In genomic region chr9:114172981-114173833, GRCh38 we compare ENCODE assay signal across 13 cellular contexts. TPM values are rescaled to one million over a fixed set of nuclear protein-coding genes. Genes with fewer than 3 reads are reported as not detected.
DNase-seq lines count a peak whose midpoint lies in the region; ATAC-seq and TF ChIP-seq lines count a peak whose summit lies in the region.
"Had no signal": no experiment of that assay in that cellular context is flagged by ENCODE, and none has a peak within 500 bp of the region (broad histone marks: within the 10 kb centered on the region; RNA-seq: fewer than 3 reads in every experiment).

No MANE protein-coding gene starts in this region.

- TF ChIP-seq POLR2A in spleen (IDR thresholded peaks at IDR 0.05) = no peak

- no peaks in the 10 kb centered on the region for H3K79me2 ChIP-seq in H9 (ENCODE audit: insufficient read depth, low read length)
- peaks cover 19% of the 10 kb centered on the region for H3K79me2 ChIP-seq in hepatocyte

- H3K23me2 ChIP-seq in H9 (ENCODE audit: insufficient read length, low read depth, low read length, poor library complexity, severe bottlenecking) = no peaks in the 10 kb centered on the region

- H3K9ac ChIP-seq in H9 (ENCODE audit: extremely low read depth, insufficient read length, low read length) = no peak overlapping the region

- no peaks in the 10 kb centered on the region for H3K9me3 Mint-ChIP-seq in H9
- H3K9me3 Mint-ChIP-seq: CD14-positive monocyte, natural killer cell had no signal

- H2BK20ac ChIP-seq in H9 (ENCODE audit: low read depth, low read length, poor library complexity, severe bottlenecking) = no peak overlapping the region

- no peak overlapping the region for H4K91ac ChIP-seq in H9 (ENCODE audit: insufficient read length, low read depth, low read length)

- H4K20me1 ChIP-seq in H9 (ENCODE audit: control insufficient read depth, insufficient read depth, insufficient read length) (no peaks in the 10 kb centered on the region), hepatocyte (ENCODE audit: insufficient read depth, poor library complexity, severe bottlenecking) (no peaks in the 10 kb centered on the region)

- no peaks in the 10 kb centered on the region for H3K79me1 ChIP-seq in H9 (ENCODE audit: insufficient read depth, low read depth, low read length, poor library complexity, severe bottlenecking)

- H3K56ac ChIP-seq in H9 (ENCODE audit: insufficient read length, low read depth, low read length) = no peak overlapping the region

- TF ChIP-seq CTCF in H9 (conservative IDR thresholded peaks at IDR 0.05) (no peak), choroid plexus epithelial cell (conservative IDR thresholded peaks at IDR 0.05; ENCODE audit: low read depth, low read length) (no peak), hepatocyte (IDR thresholded peaks at IDR 0.05; ENCODE audit: poor library complexity) (no peak), spleen (IDR thresholded peaks at IDR 0.05 in 8 of 11, conservative IDR thresholded peaks at IDR 0.05 in 3 of 11) (no peak)

- H4K5ac ChIP-seq in H9 (ENCODE audit: insufficient read length, low read depth, low read length) = no peak overlapping the region

- H3K4me1 Mint-ChIP-seq in H9 = peaks cover 6 to 10% of the 10 kb centered on the region in 2 experiments; a peak in 2 of 4 replicates
- H3K4me1 Mint-ChIP-seq: CD14-positive monocyte, natural killer cell had no signal

- no peak overlapping the region for H2BK120ac ChIP-seq in H9 (ENCODE audit: low read depth, low read length, poor library complexity, severe bottlenecking)

- H3K4me2 ChIP-seq in H9 (ENCODE audit: insufficient read depth, insufficient read length, low read length) (no peak overlapping the region), hepatocyte (no peak overlapping the region)

- H2BK15ac ChIP-seq in H9 (ENCODE audit: low read depth, low read length) = no peak overlapping the region

- H3K18ac ChIP-seq in H9 (ENCODE audit: insufficient read length, low read depth, low read length) = no peak overlapping the region

- no peak overlapping the region for H3T11ph ChIP-seq in H9 (ENCODE audit: low read length)

- no peak for ATAC-seq in GM21528 (IDR thresholded peaks at IDR 0.05; ENCODE audit: low FRiP score, unreplicated experiment)
- ATAC-seq: natural killer cell had no signal

- peaks cover 0 to 12% (median 3%) of the 10 kb centered on the region in 3 experiments; a peak in 4 of 7 replicates for H3K36me3 Mint-ChIP-seq in H9 (ENCODE audit: insufficient read depth in 1 of 3, low read depth in 3 of 3)
- H3K36me3 Mint-ChIP-seq: CD14-positive monocyte, natural killer cell had no signal

- H3K27ac ChIP-seq in H9 (ENCODE audit: insufficient read length, low read depth, low read length) (no peak overlapping the region), hepatocyte (peak overlapping the region; percentile 35), spleen (no peak overlapping the region)

- no peak overlapping the region for H3K4me3 ChIP-seq in choroid plexus epithelial cell (ENCODE audit: low read depth, low read length)
- no peak overlapping the region for H3K4me3 ChIP-seq in hepatocyte
- H3K4me3 ChIP-seq in spleen = no peak overlapping the region

- H3K36me3 ChIP-seq in hepatocyte (replicated peaks; ENCODE audit: insufficient read depth, low read depth) (no peaks in the 10 kb centered on the region), spleen (no peaks in the 10 kb centered on the region)

- no peak overlapping the region for H3K14ac ChIP-seq in H9 (ENCODE audit: insufficient read depth, low read length)

- no peak for DNase-seq in H9
- peak; percentile 14 for DNase-seq in choroid plexus epithelial cell (ENCODE audit: low read depth)
- DNase-seq in hepatocyte (ENCODE audit: low spot score) = peak; percentile 43
- DNase-seq in spleen = peak; percentile 54
- no peak for DNase-seq in amygdala (lab: John Stamatoyannopoulos, UW)
- no peak for DNase-seq in NCI-H1048 (lab: John Stamatoyannopoulos, UW)
- no peak for DNase-seq in NCI-H1105 treated with DMSO at 0.1 percent for 48 hours (lab: John Stamatoyannopoulos, UW)
- DNase-seq: activated CD8-positive, alpha-beta memory T cell treated with anti-CD3 and anti-CD28 coated beads, Interleukin-2, amount 50 U/mL, for 4 hours; natural killer cell; NCI-H1092 treated with DMSO at 0.1 percent for 48 hours; NCI-H446 treated with DMSO at 0.1 percent for 48 hours had no signal

- no peak overlapping the region for H2BK5ac ChIP-seq in H9 (ENCODE audit: insufficient read length, low read length)

- WGBS in H9 (ENCODE audit: extremely low coverage, insufficient read length, low lambda C conversion rate) = no CpG with 5 or more reads among the region's 20 CpGs
- WGBS in hepatocyte (ENCODE audit: low lambda C conversion rate, missing lambda C conversion rate) = 72% methylated on average over 20 of the region's 20 CpGs
- 69 to 89% (median 80%) methylated on average over 19 to 20 of the region's 20 CpGs for WGBS in spleen, 5 donors

- H3K27ac Mint-ChIP-seq in H9 = peak overlapping the region in 2 of 3 experiments; percentile 77 to 91; a peak in 3 of 7 replicates
- H3K27ac Mint-ChIP-seq: CD14-positive monocyte, natural killer cell had no signal

- H2BK12ac ChIP-seq in H9 (ENCODE audit: insufficient read length, low read depth, low read length) = no peak overlapping the region

- no peak overlapping the region for H4K8ac ChIP-seq in H9 (replicated peaks; ENCODE audit: insufficient read length, low read depth, low read length)

- H3K4me1 ChIP-seq in H9 (ENCODE audit: insufficient read depth, low read length) (no peaks in the 10 kb centered on the region), hepatocyte (ENCODE audit: insufficient read depth) (peaks cover 26% of the 10 kb centered on the region), spleen (peaks cover 0 to 27% (median 5%) of the 10 kb centered on the region in 6 donors)

- no peak overlapping the region for H2AK5ac ChIP-seq in H9 (ENCODE audit: insufficient read length, low read length)

- no peak overlapping the region for H3K4me3 Mint-ChIP-seq in H9
- H3K4me3 Mint-ChIP-seq: CD14-positive monocyte, natural killer cell had no signal

- no peaks in the 10 kb centered on the region for H3K9me3 ChIP-seq in H9 (ENCODE audit: control insufficient read depth, low read depth, low read length)
- no peaks in the 10 kb centered on the region for H3K9me3 ChIP-seq in hepatocyte (ENCODE audit: low read depth)
- H3K9me3 ChIP-seq in spleen = no peaks in the 10 kb centered on the region

- H3K9me2 ChIP-seq in hepatocyte (replicated peaks; ENCODE audit: insufficient read depth) = no peaks in the 10 kb centered on the region

- no peak overlapping the region for H3K23ac ChIP-seq in H9 (ENCODE audit: insufficient read length, low read depth, low read length)

- no peak overlapping the region for H3K4ac ChIP-seq in H9 (ENCODE audit: low read depth, low read length)

- no peaks in the 10 kb centered on the region; the same call in 1 of the 2 replicates for H3K27me3 Mint-ChIP-seq in H9 (ENCODE audit: low read depth)

- H2AFZ ChIP-seq in H9 (ENCODE audit: low read length) (no peak overlapping the region), hepatocyte (no peak overlapping the region)

- H3K27me3 ChIP-seq in H9 (ENCODE audit: insufficient read depth, low read length) = no peaks in the 10 kb centered on the region
- H3K27me3 ChIP-seq in hepatocyte = no peaks in the 10 kb centered on the region
- H3K27me3 ChIP-seq in spleen (replicated peaks in 1 of 7) = no peaks in the 10 kb centered on the region

- intact Hi-C loops in spleen (cut with DNase I; ENCODE audit: low total_unique reads) = no loop called here

RNA-seq across cellular contexts. Expression of gene COL27A1, which starts 17.9 kb away (rescaled TPM):
- total RNA-seq in H9 (2021) = 17.5 and 17.9 TPM in 2 replicates
- total RNA-seq in hepatocyte = 30.8 and 47.0 TPM in 2 replicates
- 44.6 and 55.2 TPM in 2 replicates for polyA plus RNA-seq in hepatocyte
- total RNA-seq in spleen = 10 to 100 TPM in 4 of 7 donors, 1 to 10 TPM in 3; 2.3 to 23.4 (median 10.4) TPM
- 1 to 10 TPM; 2.1 to 8.1 (median 3.0) TPM for polyA plus RNA-seq in spleen
- total RNA-seq: natural killer cell had no signal
- polyA plus RNA-seq: CD14-positive monocyte had no signal

Comparison
In these comparisons a context has a peak if more than half of its experiments do, and no peak if none do; other contexts are left out.
1. DNase-seq: peak in choroid plexus epithelial cell (single experiment), hepatocyte (single experiment) and spleen (single experiment); none in H9 (single experiment), amygdala (0 of 56), NCI-H1048 (single experiment) and NCI-H1105 treated with DMSO at 0.1 percent for 48 hours (single experiment).